In genomic region chr4:89338206-89338605, GRCh38 we compare ENCODE assay signal across 23 cellular contexts. TPM values are rescaled to one million over a fixed set of nuclear protein-coding genes. Genes with fewer than 3 reads are reported as not detected.
A peak's percentile ranks its signal among the peaks of the same experiment; 100 is the strongest.
DNase-seq lines count a peak whose midpoint lies in the region; ATAC-seq and TF ChIP-seq lines count a peak whose summit lies in the region.
"Had no signal": no experiment of that assay in that cellular context is flagged by ENCODE, and none has a peak within 500 bp of the region (broad histone marks: within the 10 kb centered on the region; RNA-seq: fewer than 3 reads in every experiment).

No MANE protein-coding gene starts in this region.

- no peak overlapping the region for H2BK5ac ChIP-seq in mesenchymal stem cell (ENCODE audit: low read depth, low read length, poor library complexity, severe bottlenecking)

- TF ChIP-seq CTCF in choroid plexus epithelial cell (conservative IDR thresholded peaks at IDR 0.05; ENCODE audit: low read depth, low read length): no peak
- TF ChIP-seq CTCF in thyroid gland (IDR thresholded peaks at IDR 0.05): no peak

- no peak for ATAC-seq in T-helper 17 cell
- no peak for ATAC-seq in GM19463 (IDR thresholded peaks at IDR 0.05; ENCODE audit: unreplicated experiment)
- ATAC-seq in GM18520 (IDR thresholded peaks at IDR 0.05; ENCODE audit: unreplicated experiment): no peak
- ATAC-seq: A549, HCT116 had no signal

- no peaks in the 10 kb centered on the region for H3K9me3 Mint-ChIP-seq in activated naive CD4-positive, alpha-beta T cell treated with anti-CD3 and anti-CD28 coated beads, Interleukin-2, amount 50 U/mL, for 24 hours
- H3K9me3 Mint-ChIP-seq: CD4-positive, alpha-beta T cell; HFFc6 had no signal

- no peaks in the 10 kb centered on the region for H3K36me3 Mint-ChIP-seq in activated naive CD4-positive, alpha-beta T cell treated with anti-CD3 and anti-CD28 coated beads, Interleukin-2, amount 50 U/mL, for 24 hours
- H3K36me3 Mint-ChIP-seq in T-helper 17 cell (ENCODE audit: low read depth): no peaks in the 10 kb centered on the region

- H2AFZ ChIP-seq in mesenchymal stem cell (ENCODE audit: low read depth, low read length): no peak overlapping the region

- H2BK12ac ChIP-seq in mesenchymal stem cell (ENCODE audit: low read length in 2 of 2): no peak overlapping the region

- no peak overlapping the region for H3K4me2 ChIP-seq in mesenchymal stem cell (ENCODE audit: low read length, poor library complexity, severe bottlenecking)
- H3K4me2 ChIP-seq: A549 had no signal

- H3K4me1 ChIP-seq in mesenchymal stem cell (ENCODE audit: control insufficient read depth, insufficient read depth, low read depth, low read length) (no peaks in the 10 kb centered on the region), thyroid gland (no peaks in the 10 kb centered on the region)
- H3K4me1 ChIP-seq: A549 had no signal

- H3K4ac ChIP-seq in mesenchymal stem cell (ENCODE audit: low read depth in 1 of 2, low read length in 2 of 2): no peak overlapping the region

- no peak overlapping the region for H4K8ac ChIP-seq in mesenchymal stem cell (ENCODE audit: low read length)

- no peak overlapping the region for H3K27ac ChIP-seq in mesenchymal stem cell (ENCODE audit: low read length, poor library complexity, severe bottlenecking)
- H3K27ac ChIP-seq in thyroid gland: no peak overlapping the region
- H3K27ac ChIP-seq: 22Rv1, A549, C4-2B, HL-60 had no signal

- H3K36me3 ChIP-seq in mesenchymal stem cell (ENCODE audit: control insufficient read depth in 1 of 2, insufficient read depth in 2 of 2, low read depth in 1 of 2, low read length in 2 of 2) (no peaks in the 10 kb centered on the region), thyroid gland (no peaks in the 10 kb centered on the region)

- no peak overlapping the region for H2AK5ac ChIP-seq in mesenchymal stem cell (ENCODE audit: low read length, severe bottlenecking)

- H3K79me1 ChIP-seq in mesenchymal stem cell (replicated peaks; ENCODE audit: low read length, poor library complexity, severe bottlenecking): no peaks in the 10 kb centered on the region

- H3K27me3 ChIP-seq in mesenchymal stem cell (ENCODE audit: control insufficient read depth in 1 of 2, insufficient read depth in 1 of 2, low read length in 2 of 2): no peaks in the 10 kb centered on the region
- no peaks in the 10 kb centered on the region for H3K27me3 ChIP-seq in thyroid gland

- H3K4me3 ChIP-seq in choroid plexus epithelial cell (ENCODE audit: low read depth, low read length): no peak overlapping the region
- H3K4me3 ChIP-seq in mesenchymal stem cell (ENCODE audit: insufficient read depth in 1 of 2, low read depth in 1 of 2, low read length in 2 of 2): no peak overlapping the region
- H3K4me3 ChIP-seq in thyroid gland (replicated peaks in 1 of 3): no peak overlapping the region
- H3K4me3 ChIP-seq: A549 had no signal

- peak overlapping the region; percentile 66 for H3K27ac Mint-ChIP-seq in activated naive CD4-positive, alpha-beta T cell treated with anti-CD3 and anti-CD28 coated beads, Interleukin-2, amount 50 U/mL, for 24 hours
- H3K27ac Mint-ChIP-seq in T-helper 17 cell: no peak overlapping the region
- H3K27ac Mint-ChIP-seq: CD4-positive, alpha-beta T cell; HFFc6 had no signal

- H3K9ac ChIP-seq in mesenchymal stem cell (ENCODE audit: low read length): no peak overlapping the region

- intact Hi-C loops in thyroid gland (cut with DNase I): no loop called here

- TF ChIP-seq POLR2A in thyroid gland (IDR thresholded peaks at IDR 0.05): no peak

- no peaks in the 10 kb centered on the region for H3K27me3 Mint-ChIP-seq in activated naive CD4-positive, alpha-beta T cell treated with anti-CD3 and anti-CD28 coated beads, Interleukin-2, amount 50 U/mL, for 24 hours
- H3K27me3 Mint-ChIP-seq in T-helper 17 cell: no peaks in the 10 kb centered on the region
- H3K27me3 Mint-ChIP-seq: CD4-positive, alpha-beta T cell had no signal

- H3K4me3 Mint-ChIP-seq in activated naive CD4-positive, alpha-beta T cell treated with anti-CD3 and anti-CD28 coated beads, Interleukin-2, amount 50 U/mL, for 24 hours: no peak overlapping the region
- H3K4me3 Mint-ChIP-seq in T-helper 17 cell: peak overlapping the region; percentile 75
- H3K4me3 Mint-ChIP-seq: HFFc6 had no signal

- H3K4me1 Mint-ChIP-seq in activated naive CD4-positive, alpha-beta T cell treated with anti-CD3 and anti-CD28 coated beads, Interleukin-2, amount 50 U/mL, for 24 hours: no peaks in the 10 kb centered on the region
- peaks cover 7% of the 10 kb centered on the region for H3K4me1 Mint-ChIP-seq in T-helper 17 cell

- H4K91ac ChIP-seq in mesenchymal stem cell (ENCODE audit: low read length): no peak overlapping the region

- no peak overlapping the region for H3K23ac ChIP-seq in mesenchymal stem cell (ENCODE audit: low read length in 2 of 2)

- H3K18ac ChIP-seq in mesenchymal stem cell (ENCODE audit: low read depth in 1 of 2, low read length in 2 of 2): no peak overlapping the region

- no peak for DNase-seq in activated naive CD4-positive, alpha-beta T cell treated with anti-CD3 and anti-CD28 coated beads, Interleukin-2, amount 50 U/mL, for 16 hours
- DNase-seq in T-helper 17 cell (no peak), choroid plexus epithelial cell (ENCODE audit: low read depth) (peak; percentile 37), mesenchymal stem cell (no peak), thyroid gland (no peak)
- DNase-seq: AML-193; CD4-positive, alpha-beta T cell; DMS153; DMS79; GDM1; GOT3; H7; HFFc6 had no signal

- H3K14ac ChIP-seq in mesenchymal stem cell (ENCODE audit: low read length in 2 of 2): no peak overlapping the region

- no peak overlapping the region for H2BK15ac ChIP-seq in mesenchymal stem cell (ENCODE audit: low read depth, poor library complexity, severe bottlenecking)

- H3K9me3 ChIP-seq in T-helper 17 cell (ENCODE audit: control insufficient read depth, low read length, poor library complexity, severe bottlenecking) (no peaks in the 10 kb centered on the region), mesenchymal stem cell (ENCODE audit: control insufficient read depth, low read length) (no peaks in the 10 kb centered on the region), thyroid gland (no peaks in the 10 kb centered on the region)
- H3K9me3 ChIP-seq: A549 had no signal

- no peak overlapping the region for H2BK120ac ChIP-seq in mesenchymal stem cell (ENCODE audit: low read depth, low read length)

RNA-seq across cellular contexts. Expression of gene GPRIN3, which starts 30.6 kb away (rescaled TPM):
- total RNA-seq in T-helper 17 cell (10 to 100 TPM; 88.5 to 89.7 TPM), thyroid gland (1 to 10 TPM; 1.2 to 7.5 (median 4.0) TPM)
- 1.5 TPM for polyA plus RNA-seq in mesenchymal stem cell (2013, experiment 1 of 2)
- 1.5 TPM for polyA plus RNA-seq in mesenchymal stem cell (2013, experiment 2 of 2)
- total RNA-seq: Daoy had no signal
- polyA plus RNA-seq: BJ had no signal

Comparison
In these comparisons a context has a peak if more than half of its experiments do, and no peak if none do; other contexts are left out.
1. RNA of gene GPRIN3, which starts 30.6 kb away (total RNA-seq): 88.5 to 89.7 TPM in T-helper 17 cell; 1.2 to 7.5 TPM in thyroid gland; every median in the first group is over 10 times any median in the second.